ENCODE assay signal across 8 cellular contexts in the genomic region with DNA sequence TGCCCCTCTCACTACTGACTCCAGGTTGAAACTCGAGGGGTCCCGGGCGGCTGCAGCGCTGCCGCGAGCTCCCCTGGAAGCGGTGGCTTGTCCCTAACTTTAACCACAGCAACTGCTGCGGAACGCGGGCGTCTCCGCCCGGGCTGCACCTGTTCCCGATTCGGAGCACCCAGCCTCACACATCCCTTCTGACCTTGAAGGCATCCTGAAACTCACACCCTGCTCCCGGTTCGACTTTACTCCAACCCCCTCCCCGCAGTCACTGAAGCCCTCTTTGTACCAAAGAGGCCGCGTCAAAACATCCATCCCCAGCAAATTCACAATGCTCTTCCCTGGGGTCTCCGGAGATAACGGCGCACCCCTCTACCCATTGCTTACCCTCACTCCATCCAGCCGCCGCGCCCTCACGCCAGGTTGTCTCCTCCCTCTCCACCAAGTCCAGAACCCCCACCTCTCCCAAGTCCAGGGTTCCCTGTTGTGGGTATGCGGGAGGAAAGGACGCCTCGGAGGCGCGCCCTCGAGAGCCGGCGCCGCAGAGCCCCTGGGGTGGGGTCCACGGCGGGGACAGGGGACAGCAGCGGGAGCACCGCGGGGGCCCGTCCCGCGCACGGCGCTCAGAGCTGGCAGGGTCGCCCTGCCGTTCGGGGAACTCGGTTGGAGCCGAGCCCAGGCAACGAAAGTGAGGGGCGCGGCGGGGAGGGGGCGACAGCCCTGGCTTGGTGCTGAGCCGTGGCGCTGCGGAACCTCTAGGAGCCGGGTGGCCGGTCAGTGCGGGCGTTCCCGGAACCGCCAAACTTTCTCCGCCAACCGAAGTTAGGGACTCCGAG. TPM values are rescaled to one million over a fixed set of nuclear protein-coding genes. Genes with fewer than 3 reads are reported as not detected.
DNase-seq lines count a peak whose midpoint lies in the region; ATAC-seq and TF ChIP-seq lines count a peak whose summit lies in the region.

No MANE protein-coding gene starts in this region.

- H3K4me3 ChIP-seq in cardiac muscle cell: peak overlapping the region; percentile 55

- H3K9me3 ChIP-seq in cardiac muscle cell (ENCODE audit: low read depth): no peaks in the 10 kb centered on the region

- peak overlapping the region; percentile 22 for H3K4me3 Mint-ChIP-seq in activated CD8-positive, alpha-beta T cell treated with anti-CD3 and anti-CD28 coated beads, Interleukin-2, amount 10 ng/mL, durations not matched to agents 7 days and 5 days
- peak overlapping the region; percentile 94 for H3K4me3 Mint-ChIP-seq in type B pancreatic cell

- no peaks in the 10 kb centered on the region for H3K4me1 ChIP-seq in cardiac muscle cell (ENCODE audit: low read depth)

- no peak overlapping the region for H3K27ac ChIP-seq in cardiac muscle cell

- no peak for TF ChIP-seq CTCF in cardiac muscle cell (IDR thresholded peaks at IDR 0.05; ENCODE audit: low read depth, low read length)
- no peak for TF ChIP-seq CTCF in type B pancreatic cell (conservative IDR thresholded peaks at IDR 0.05)

- H3K27me3 ChIP-seq in cardiac muscle cell: peaks cover 95% of the 10 kb centered on the region

- peaks cover 6% of the 10 kb centered on the region for H3K4me1 Mint-ChIP-seq in activated CD8-positive, alpha-beta T cell treated with anti-CD3 and anti-CD28 coated beads, Interleukin-2, amount 10 ng/mL, durations not matched to agents 7 days and 5 days (ENCODE audit: low read depth)
- H3K4me1 Mint-ChIP-seq in type B pancreatic cell (ENCODE audit: unreplicated experiment): peaks cover 4% of the 10 kb centered on the region

- ATAC-seq in Right ventricle myocardium inferior (no peak), left lobe of liver (peak; percentile 32), GM18517 (IDR thresholded peaks at IDR 0.05; ENCODE audit: unreplicated experiment) (no peak)
- ATAC-seq in activated CD8-positive, alpha-beta T cell treated with anti-CD3 and anti-CD28 coated beads, Interleukin-2, amount 10 ng/mL, durations not matched to agents 7 days and 5 days: no peak

- POLR2A ChIA-PET in activated CD8-positive, alpha-beta T cell treated with anti-CD3 and anti-CD28 coated beads, Interleukin-2, amount 10 ng/mL, durations not matched to agents 7 days and 5 days (lab: Charles Lee): interaction anchor here (1.0 kb wide), 1 partner anchor 49 kb away, joined by 3 read pairs; no protein-coding TSS in a partner anchor

- CTCF ChIA-PET in activated CD8-positive, alpha-beta T cell treated with anti-CD3 and anti-CD28 coated beads, Interleukin-2, amount 10 ng/mL, durations not matched to agents 7 days and 5 days (lab: Charles Lee): interaction anchor here (2.2 to 4.0 kb wide), 3 partner anchors 7 to 163 kb away, joined by 7 to 24 read pairs (median 10); no protein-coding TSS in a partner anchor

- H3K27me3 Mint-ChIP-seq in activated CD8-positive, alpha-beta T cell treated with anti-CD3 and anti-CD28 coated beads, Interleukin-2, amount 10 ng/mL, durations not matched to agents 7 days and 5 days (ENCODE audit: low read depth): peaks cover 63% of the 10 kb centered on the region
- H3K27me3 Mint-ChIP-seq in type B pancreatic cell: peaks cover 77% of the 10 kb centered on the region

- H3K9me3 Mint-ChIP-seq in activated CD8-positive, alpha-beta T cell treated with anti-CD3 and anti-CD28 coated beads, Interleukin-2, amount 10 ng/mL, durations not matched to agents 7 days and 5 days (ENCODE audit: insufficient read depth): no peaks in the 10 kb centered on the region
- H3K9me3 Mint-ChIP-seq in type B pancreatic cell: no peaks in the 10 kb centered on the region

- H3K36me3 Mint-ChIP-seq in activated CD8-positive, alpha-beta T cell treated with anti-CD3 and anti-CD28 coated beads, Interleukin-2, amount 10 ng/mL, durations not matched to agents 7 days and 5 days (ENCODE audit: low read depth): no peaks in the 10 kb centered on the region
- H3K36me3 Mint-ChIP-seq in type B pancreatic cell: no peaks in the 10 kb centered on the region

- H3K36me3 ChIP-seq in cardiac muscle cell: no peaks in the 10 kb centered on the region

- DNase-seq in cardiac muscle cell (ENCODE audit: low read depth in 1 of 2, low spot score in 1 of 2) (peak in 1 of 2 donors; percentile 43), Right ventricle myocardium inferior (ENCODE audit: missing footprints) (no peak), left lobe of liver (ENCODE audit: low spot score) (no peak), type B pancreatic cell (ENCODE audit: extremely low spot score, unreplicated experiment) (no peak), NCI-H187 treated with DMSO at 0.1 percent for 48 hours (lab: John Stamatoyannopoulos, UW) (no peak), MV-4-11 (lab: John Stamatoyannopoulos, UW) (no peak)
- no peak for DNase-seq in activated CD8-positive, alpha-beta T cell treated with anti-CD3 and anti-CD28 coated beads, Interleukin-2, amount 10 ng/mL, durations not matched to agents 7 days and 5 days

- no peak overlapping the region for H3K27ac Mint-ChIP-seq in activated CD8-positive, alpha-beta T cell treated with anti-CD3 and anti-CD28 coated beads, Interleukin-2, amount 10 ng/mL, durations not matched to agents 7 days and 5 days
- peak overlapping the region; percentile 89 for H3K27ac Mint-ChIP-seq in type B pancreatic cell

- intact Hi-C loops in Right ventricle myocardium inferior (cut with DNase I): loop anchor here (10.0 kb wide), 1 partner anchor 679 kb away; no protein-coding TSS in a partner anchor

RNA-seq across cellular contexts. Expression of a gene that starts 0.9 kb away (rescaled TPM):
- total RNA-seq in cardiac muscle cell: 6.4 and 16.7 TPM in 2 replicates
- polyA plus RNA-seq in cardiac muscle cell: 3.0 and 3.4 TPM in 2 replicates
- 0.89 TPM for total RNA-seq in Right ventricle myocardium inferior
- total RNA-seq in activated CD8-positive, alpha-beta T cell treated with anti-CD3 and anti-CD28 coated beads, Interleukin-2, amount 10 ng/mL, durations not matched to agents 7 days and 5 days: not detected
- 16.1 TPM for total RNA-seq in left lobe of liver
- 51.7 and 130 TPM in 2 replicates for total RNA-seq in type B pancreatic cell (ENCODE audit: low replicate concordance)
